In genomic region chr21:46254208-46254975, GRCh38 we compare ENCODE assay signal across 10 cellular contexts. TPM values are rescaled to one million over a fixed set of nuclear protein-coding genes. Genes with fewer than 3 reads are reported as not detected.
DNase-seq lines count a peak whose midpoint lies in the region; ATAC-seq and TF ChIP-seq lines count a peak whose summit lies in the region.
"Had no signal": no experiment of that assay in that cellular context is flagged by ENCODE, and none has a peak within 500 bp of the region (broad histone marks: within the 10 kb centered on the region; RNA-seq: fewer than 3 reads in every experiment).

No MANE protein-coding gene starts in this region.

- no peak for TF ChIP-seq CTCF in endothelial cell (IDR thresholded peaks at IDR 0.05; ENCODE audit: unreplicated experiment)

- peaks cover 94% of the 10 kb centered on the region for H3K36me3 ChIP-seq in KOPT-K1 (ENCODE audit: insufficient read depth, low read length)

- H3K27me3 Mint-ChIP-seq in endothelial cell (ENCODE audit: unreplicated experiment): peaks cover 1% of the 10 kb centered on the region

- no peaks in the 10 kb centered on the region for H3K9me3 Mint-ChIP-seq in endothelial cell (ENCODE audit: unreplicated experiment)

- peaks cover 62% of the 10 kb centered on the region for H3K36me3 Mint-ChIP-seq in endothelial cell (ENCODE audit: low read depth, unreplicated experiment)

- DNase-seq in GF-D8 (lab: John Stamatoyannopoulos, UW) (peak; percentile 83), GM19238 (ENCODE audit: insufficient read length, low spot score) (peak; percentile 61), endothelial cell (ENCODE audit: low spot score) (no peak), cortex of kidney (lab: John Stamatoyannopoulos, UW) (no peak), retina (no peak), NCI-H2171 treated with DMSO at 0.1 percent for 48 hours (lab: John Stamatoyannopoulos, UW) (no peak)
- DNase-seq: NCI-H510A, SW 1271 had no signal

- no peak for ATAC-seq in GM18867 (IDR thresholded peaks at IDR 0.05; ENCODE audit: unreplicated experiment)

- no peaks in the 10 kb centered on the region for H3K9me3 ChIP-seq in KOPT-K1 (ENCODE audit: insufficient read depth, low read length, poor library complexity, severe bottlenecking)

- peaks cover 20% of the 10 kb centered on the region for H3K4me1 Mint-ChIP-seq in endothelial cell (ENCODE audit: unreplicated experiment)

- peak overlapping the region; percentile 70 for H3K4me3 Mint-ChIP-seq in endothelial cell (ENCODE audit: unreplicated experiment)

- peak overlapping the region; percentile 71 for H3K27ac ChIP-seq in KOPT-K1 (ENCODE audit: low read depth, low read length, poor library complexity, severe bottlenecking)

- H3K27ac Mint-ChIP-seq in endothelial cell (ENCODE audit: unreplicated experiment): peak overlapping the region; percentile 59

RNA-seq across cellular contexts. Expression of gene LSS, which starts 25.8 kb away (rescaled TPM):
- total RNA-seq in endothelial cell (ENCODE audit: unreplicated experiment): 157 TPM

RNA-seq across cellular contexts. Expression of gene MCM3AP, which starts 31.0 kb away (rescaled TPM):
- total RNA-seq in endothelial cell (ENCODE audit: unreplicated experiment): 92.1 TPM

RNA-seq across cellular contexts. Expression of gene YBEY, which starts 31.8 kb away (rescaled TPM):
- 7.0 TPM for total RNA-seq in endothelial cell (ENCODE audit: unreplicated experiment)

Comparison
In these comparisons a context has a peak if more than half of its experiments do, and no peak if none do; other contexts are left out.
1. DNase-seq: peak in GF-D8 (single experiment) and GM19238 (single experiment); none in endothelial cell (single experiment), cortex of kidney (single experiment), retina (single experiment) and NCI-H2171 treated with DMSO at 0.1 percent for 48 hours (single experiment).